ENCODE assay signal across 28 cellular contexts in the genomic region with DNA sequence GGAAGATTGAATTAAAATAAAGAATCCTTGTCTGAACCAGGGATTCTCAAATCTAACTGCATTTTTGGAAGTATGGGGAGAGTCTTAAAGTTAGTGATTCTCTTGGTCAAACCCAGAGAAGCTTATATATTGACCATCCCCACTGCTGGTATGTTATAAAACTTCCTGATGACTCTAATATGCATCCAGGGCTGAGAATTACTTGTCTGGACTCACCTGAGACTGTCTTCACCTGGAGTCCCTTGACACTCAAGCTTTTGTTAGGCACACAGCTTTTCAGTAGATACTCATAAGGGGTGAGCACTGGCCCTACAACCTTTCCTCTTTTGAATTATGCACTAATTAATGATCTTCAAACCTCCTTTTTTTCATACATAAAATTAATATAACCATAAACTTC.
"Had no signal": no experiment of that assay in that cellular context is flagged by ENCODE, and none has a peak within 500 bp of the region (broad histone marks: within the 10 kb centered on the region; RNA-seq: fewer than 3 reads in every experiment).

No MANE protein-coding gene starts in this region.

- H2AFZ ChIP-seq: neural progenitor cell had no signal

- H3K9ac ChIP-seq: neural progenitor cell had no signal

- H3K4me3 Mint-ChIP-seq: activated CD4-positive, alpha-beta memory T cell treated with anti-CD3 and anti-CD28 coated beads for 36 hours; activated naive CD4-positive, alpha-beta T cell treated with anti-CD3 and anti-CD28 coated beads, Interleukin-2, amount 10 ng/mL, durations not matched to agents 7 days and 5 days; activated naive CD8-positive, alpha-beta T cell treated with anti-CD3 and anti-CD28 coated beads, Interleukin-2, amount 10 ng/mL, durations not matched to agents 7 days and 5 days; activated T-cell treated with anti-CD3 and anti-CD28 coated beads, Interleukin-2, amount 50 U/mL, for 24 hours; effector memory CD8-positive, alpha-beta T cell; mesothelial cell of epicardium; naive thymus-derived CD8-positive, alpha-beta T cell; neural progenitor cell; T-helper 17 cell had no signal

- H3K27ac Mint-ChIP-seq: activated CD4-positive, alpha-beta memory T cell treated with anti-CD3 and anti-CD28 coated beads for 36 hours; activated naive CD4-positive, alpha-beta T cell treated with anti-CD3 and anti-CD28 coated beads, Interleukin-2, amount 10 ng/mL, durations not matched to agents 7 days and 5 days; activated naive CD8-positive, alpha-beta T cell treated with anti-CD3 and anti-CD28 coated beads, Interleukin-2, amount 10 ng/mL, durations not matched to agents 7 days and 5 days; activated T-cell treated with anti-CD3 and anti-CD28 coated beads, Interleukin-2, amount 50 U/mL, for 24 hours; effector memory CD8-positive, alpha-beta T cell; mesothelial cell of epicardium; naive thymus-derived CD8-positive, alpha-beta T cell; neural progenitor cell; T-helper 17 cell had no signal

- H3K4me1 Mint-ChIP-seq: activated naive CD4-positive, alpha-beta T cell treated with anti-CD3 and anti-CD28 coated beads, Interleukin-2, amount 10 ng/mL, durations not matched to agents 7 days and 5 days; activated naive CD8-positive, alpha-beta T cell treated with anti-CD3 and anti-CD28 coated beads, Interleukin-2, amount 10 ng/mL, durations not matched to agents 7 days and 5 days; mesothelial cell of epicardium; naive thymus-derived CD8-positive, alpha-beta T cell; neural progenitor cell; T-helper 17 cell had no signal

- DNase-seq: activated CD4-positive, alpha-beta memory T cell treated with anti-CD3 and anti-CD28 coated beads for 36 hours; activated CD4-positive, alpha-beta T cell treated with anti-CD3 and anti-CD28 coated beads for 48 hours; activated CD8-positive, alpha-beta memory T cell treated with anti-CD3 and anti-CD28 coated beads, Interleukin-2, amount 50 U/mL, for 48 hours; activated gamma-delta T cell; activated naive CD4-positive, alpha-beta T cell treated with anti-CD3 and anti-CD28 coated beads, Interleukin-2, amount 10 ng/mL, durations not matched to agents 7 days and 5 days; activated naive CD8-positive, alpha-beta T cell treated with anti-CD3 and anti-CD28 coated beads, Interleukin-2, amount 10 ng/mL, durations not matched to agents 7 days and 5 days; activated T-cell treated with anti-CD3 and anti-CD28 coated beads, Interleukin-2, amount 50 U/mL, for 24 hours; amniotic stem cell; cortex of kidney; effector memory CD8-positive, alpha-beta T cell; glutamatergic neuron; islet precursor cell; left cardiac atrium; left ventricle myocardium superior; naive thymus-derived CD8-positive, alpha-beta T cell; occipital lobe; posterior cingulate gyrus; right cardiac atrium; spleen; stimulated activated naive CD4-positive, alpha-beta T cell; T-helper 17 cell; T1000; WERI-Rb-1 had no signal

- H3K9me3 ChIP-seq: esophagus muscularis mucosa, spleen, tibial nerve had no signal

- H3K27ac ChIP-seq: cardiac muscle cell, esophagus muscularis mucosa, neural progenitor cell, spleen, WERI-Rb-1 had no signal

- H3K4me3 ChIP-seq: cardiac muscle cell, esophagus muscularis mucosa, neural progenitor cell, spleen, tibial nerve had no signal

- H3K4me1 ChIP-seq: esophagus muscularis mucosa, neural progenitor cell, spleen, tibial nerve had no signal

- H3K27me3 ChIP-seq: cardiac muscle cell, esophagus muscularis mucosa, neural progenitor cell, spleen, tibial nerve had no signal

- H3K9me3 Mint-ChIP-seq: activated CD4-positive, alpha-beta memory T cell treated with anti-CD3 and anti-CD28 coated beads for 36 hours; activated naive CD4-positive, alpha-beta T cell treated with anti-CD3 and anti-CD28 coated beads, Interleukin-2, amount 10 ng/mL, durations not matched to agents 7 days and 5 days; activated naive CD8-positive, alpha-beta T cell treated with anti-CD3 and anti-CD28 coated beads, Interleukin-2, amount 10 ng/mL, durations not matched to agents 7 days and 5 days; activated T-cell treated with anti-CD3 and anti-CD28 coated beads, Interleukin-2, amount 50 U/mL, for 24 hours; mesothelial cell of epicardium; naive thymus-derived CD8-positive, alpha-beta T cell; neural progenitor cell had no signal

- H3K36me3 ChIP-seq: cardiac muscle cell, esophagus muscularis mucosa, neural progenitor cell, spleen, tibial nerve, WERI-Rb-1 had no signal

- H3K4me2 ChIP-seq: neural progenitor cell had no signal

- H3K36me3 Mint-ChIP-seq: activated CD4-positive, alpha-beta memory T cell treated with anti-CD3 and anti-CD28 coated beads for 36 hours; activated naive CD4-positive, alpha-beta T cell treated with anti-CD3 and anti-CD28 coated beads, Interleukin-2, amount 10 ng/mL, durations not matched to agents 7 days and 5 days; activated naive CD8-positive, alpha-beta T cell treated with anti-CD3 and anti-CD28 coated beads, Interleukin-2, amount 10 ng/mL, durations not matched to agents 7 days and 5 days; mesothelial cell of epicardium; naive thymus-derived CD8-positive, alpha-beta T cell; neural progenitor cell had no signal

- H3K27me3 Mint-ChIP-seq: activated CD4-positive, alpha-beta memory T cell treated with anti-CD3 and anti-CD28 coated beads for 36 hours; activated naive CD4-positive, alpha-beta T cell treated with anti-CD3 and anti-CD28 coated beads, Interleukin-2, amount 10 ng/mL, durations not matched to agents 7 days and 5 days; activated naive CD8-positive, alpha-beta T cell treated with anti-CD3 and anti-CD28 coated beads, Interleukin-2, amount 10 ng/mL, durations not matched to agents 7 days and 5 days; activated T-cell treated with anti-CD3 and anti-CD28 coated beads, Interleukin-2, amount 50 U/mL, for 24 hours; effector memory CD8-positive, alpha-beta T cell; T-helper 17 cell had no signal
